In the genomic region with DNA sequence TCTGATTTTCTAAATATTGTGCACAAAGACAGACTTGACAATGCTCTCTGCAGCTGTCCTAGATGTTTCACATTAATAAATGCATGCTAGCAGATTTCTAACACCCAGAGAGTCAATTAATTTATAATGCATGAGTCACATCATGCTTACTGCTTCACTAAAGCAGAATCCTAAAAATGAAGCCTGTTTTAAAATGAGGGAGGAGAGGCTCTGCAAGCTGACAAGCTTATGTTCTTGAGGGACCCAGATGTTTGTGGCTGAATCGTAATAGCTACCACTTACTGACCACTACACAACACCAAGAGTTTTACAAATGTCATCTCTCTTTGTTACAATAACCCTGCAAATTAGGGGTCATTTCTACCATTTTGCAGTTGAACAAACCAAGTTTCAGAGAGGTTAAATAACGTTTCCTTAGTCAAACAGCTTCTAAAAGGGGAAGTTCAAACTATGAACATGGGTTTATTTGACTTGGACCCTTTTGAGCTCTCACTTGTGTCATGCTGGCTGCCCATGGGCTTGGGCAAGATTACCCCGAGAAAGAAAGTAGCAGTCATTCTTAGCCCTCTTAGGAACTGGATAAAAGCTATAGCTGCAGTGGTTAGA, we compare ENCODE assay signal across 21 cellular contexts.
"Had no signal": no experiment of that assay in that cellular context is flagged by ENCODE, and none has a peak within 500 bp of the region (broad histone marks: within the 10 kb centered on the region; RNA-seq: fewer than 3 reads in every experiment).

No MANE protein-coding gene starts in this region.

- H3K4me1 ChIP-seq: adrenal gland, foreskin keratinocyte, lower lobe of right lung, right atrium auricular region, tibial artery had no signal

- DNase-seq: activated CD4-positive, alpha-beta T cell treated with anti-CD3 and anti-CD28 coated beads, Interleukin-2, amount 50 U/mL, for 1 hour; activated CD4-positive, CD25-positive, alpha-beta regulatory T cell treated with anti-CD3 and anti-CD28 coated beads, Interleukin-2, amount 50 U/mL, for 72 hours; activated CD8-positive, alpha-beta memory T cell treated with anti-CD3 and anti-CD28 coated beads, Interleukin-2, amount 50 U/mL, for 48 hours; activated naive CD4-positive, alpha-beta T cell; activated T-cell treated with anti-CD3 and anti-CD28 coated beads, Interleukin-2, amount 50 U/mL, for 4 hours; adrenal gland; cerebellar nuclear complex; endodermal cell; foreskin keratinocyte; lower lobe of right lung; natural killer cell; stimulated activated CD4-positive, alpha-beta T cell treated with anti-CD3 and anti-CD28 coated beads, Interleukin-12 subunit alpha, Interleukin-12 subunit beta, amount 100 ng/mL, for 4 hours; stimulated activated naive CD8-positive, alpha-beta T cell treated with anti-CD3 and anti-CD28 coated beads, Interleukin-15, amount 100 ng/mL, for 72 hours; T-cell; tibial artery; WERI-Rb-1 had no signal

- H3K9me3 ChIP-seq: adrenal gland had no signal

- H3K27ac ChIP-seq: adrenal gland, coronary artery, epithelial cell of prostate, foreskin keratinocyte, lower lobe of right lung, right atrium auricular region, tibial artery, WERI-Rb-1 had no signal

- H3K27me3 ChIP-seq: adrenal gland, foreskin keratinocyte, right atrium auricular region, tibial artery had no signal

- ATAC-seq: activated T-cell treated with anti-CD3 and anti-CD28 coated beads, Interleukin-2, amount 50 U/mL, for 4 hours; foreskin keratinocyte; left lobe of liver; lower lobe of right lung; natural killer cell; stimulated activated effector memory CD8-positive, alpha-beta T cell treated with anti-CD3 and anti-CD28 coated beads, Interleukin-12 subunit alpha, Interleukin-12 subunit beta, amount 100 ng/mL, for 72 hours; stimulated activated naive CD8-positive, alpha-beta T cell treated with anti-CD3 and anti-CD28 coated beads, Interleukin-15, amount 100 ng/mL, for 72 hours; T-cell had no signal

- H3K36me3 ChIP-seq: adrenal gland, lower lobe of right lung, right atrium auricular region, tibial artery, WERI-Rb-1 had no signal

- H3K4me3 ChIP-seq: adrenal gland, coronary artery, lower lobe of right lung, right atrium auricular region, tibial artery had no signal
